Comparison of ENCODE assay signal across 15 cellular contexts in genomic region chr14:95471526-95472304, GRCh38. TPM values are rescaled to one million over a fixed set of nuclear protein-coding genes. Genes with fewer than 3 reads are reported as not detected.
DNase-seq lines count a peak whose midpoint lies in the region; ATAC-seq and TF ChIP-seq lines count a peak whose summit lies in the region.
"Had no signal": no experiment of that assay in that cellular context is flagged by ENCODE, and none has a peak within 500 bp of the region (broad histone marks: within the 10 kb centered on the region; RNA-seq: fewer than 3 reads in every experiment).

No MANE protein-coding gene starts in this region.

- no peak for TF ChIP-seq POLR2A in uterus (IDR thresholded peaks at IDR 0.05)

- intact Hi-C loops in uterus (cut with DNase I; ENCODE audit: low total_unique reads), result no loop called here

- peaks cover 0 to 11% of the 10 kb centered on the region in 2 donors for H3K4me1 ChIP-seq in uterus
- H3K4me1 ChIP-seq: HAP-1, parathyroid adenoma had no signal

- TF ChIP-seq CTCF in uterus (IDR thresholded peaks at IDR 0.05) (no peak), WERI-Rb-1 (IDR thresholded peaks at IDR 0.05; ENCODE audit: low read depth, low read length) (no peak)

- H3K27ac Mint-ChIP-seq in activated naive CD8-positive, alpha-beta T cell, result peak overlapping the region; percentile 72
- no peak overlapping the region for H3K27ac Mint-ChIP-seq in activated naive CD8-positive, alpha-beta T cell treated with anti-CD3 and anti-CD28 coated beads, Interleukin-2, amount 50 U/mL, for 24 hours
- peak overlapping the region; percentile 84 for H3K27ac Mint-ChIP-seq in activated T-helper 17 cell treated with anti-CD3 and anti-CD28 coated beads, Interleukin-2, amount 50 U/mL, for 72 hours

- no peaks in the 10 kb centered on the region for H3K9me3 ChIP-seq in uterus
- no peaks in the 10 kb centered on the region for H3K9me3 ChIP-seq in WERI-Rb-1 (ENCODE audit: severe bottlenecking)
- H3K9me3 ChIP-seq: HAP-1 had no signal

- H3K27me3 ChIP-seq in uterus (no peaks in the 10 kb centered on the region), WERI-Rb-1 (ENCODE audit: insufficient read depth, low read depth, severe bottlenecking) (no peaks in the 10 kb centered on the region)

- no peak overlapping the region for H3K4me3 Mint-ChIP-seq in activated naive CD8-positive, alpha-beta T cell
- H3K4me3 Mint-ChIP-seq in activated naive CD8-positive, alpha-beta T cell treated with anti-CD3 and anti-CD28 coated beads, Interleukin-2, amount 50 U/mL, for 24 hours, result no peak overlapping the region
- H3K4me3 Mint-ChIP-seq in activated T-helper 17 cell treated with anti-CD3 and anti-CD28 coated beads, Interleukin-2, amount 50 U/mL, for 72 hours, result no peak overlapping the region

- H3K36me3 Mint-ChIP-seq in activated naive CD8-positive, alpha-beta T cell, result peaks cover 14% of the 10 kb centered on the region
- H3K36me3 Mint-ChIP-seq in activated naive CD8-positive, alpha-beta T cell treated with anti-CD3 and anti-CD28 coated beads, Interleukin-2, amount 50 U/mL, for 24 hours (ENCODE audit: low read depth), result peaks cover 31% of the 10 kb centered on the region
- peaks cover 91% of the 10 kb centered on the region for H3K36me3 Mint-ChIP-seq in activated T-helper 17 cell treated with anti-CD3 and anti-CD28 coated beads, Interleukin-2, amount 50 U/mL, for 72 hours (ENCODE audit: low read depth)

- H3K27ac ChIP-seq in uterus, result peak overlapping the region; percentile 42 to 64
- no peak overlapping the region for H3K27ac ChIP-seq in WERI-Rb-1
- H3K27ac ChIP-seq: parathyroid adenoma had no signal

- peaks cover 42% of the 10 kb centered on the region for H3K4me1 Mint-ChIP-seq in activated naive CD8-positive, alpha-beta T cell (ENCODE audit: low read depth)
- peaks cover 30% of the 10 kb centered on the region for H3K4me1 Mint-ChIP-seq in activated naive CD8-positive, alpha-beta T cell treated with anti-CD3 and anti-CD28 coated beads, Interleukin-2, amount 50 U/mL, for 24 hours
- peaks cover 26% of the 10 kb centered on the region for H3K4me1 Mint-ChIP-seq in activated T-helper 17 cell treated with anti-CD3 and anti-CD28 coated beads, Interleukin-2, amount 50 U/mL, for 72 hours

- no peak for DNase-seq in activated naive CD8-positive, alpha-beta T cell treated with anti-CD3 and anti-CD28 coated beads, Interleukin-2, amount 50 U/mL, for 24 hours
- peak; percentile 58 for DNase-seq in myocyte (ENCODE audit: low read depth)
- DNase-seq in uterus, result peak in 1 of 2 donors; percentile 66
- no peak for DNase-seq in WERI-Rb-1
- no peak for DNase-seq in activated T-cell treated with anti-CD3 and anti-CD28 coated beads, Interleukin-2, amount 50 U/mL, for 1 hour
- DNase-seq: activated CD4-positive, alpha-beta T cell treated with anti-CD3 and anti-CD28 coated beads for 4 hours; GDM1; stimulated activated CD4-positive, alpha-beta T cell treated with anti-CD3 and anti-CD28 coated beads, Interleukin-1b, Interleukin-23, amount 100 ng/mL, for 48 hours; SW 1271 had no signal

- no peak for ATAC-seq in activated naive CD8-positive, alpha-beta T cell treated with anti-CD3 and anti-CD28 coated beads, Interleukin-2, amount 50 U/mL, for 24 hours
- no peak for ATAC-seq in activated T-helper 17 cell treated with anti-CD3 and anti-CD28 coated beads, Interleukin-2, amount 50 U/mL, for 72 hours (replicated peaks)
- ATAC-seq in HG02852 (IDR thresholded peaks at IDR 0.05; ENCODE audit: unreplicated experiment), result no peak

- no peaks in the 10 kb centered on the region for H3K27me3 Mint-ChIP-seq in activated naive CD8-positive, alpha-beta T cell
- no peaks in the 10 kb centered on the region for H3K27me3 Mint-ChIP-seq in activated naive CD8-positive, alpha-beta T cell treated with anti-CD3 and anti-CD28 coated beads, Interleukin-2, amount 50 U/mL, for 24 hours
- H3K27me3 Mint-ChIP-seq in activated T-helper 17 cell treated with anti-CD3 and anti-CD28 coated beads, Interleukin-2, amount 50 U/mL, for 72 hours, result no peaks in the 10 kb centered on the region

- H3K36me3 ChIP-seq in uterus, result no peaks in the 10 kb centered on the region
- no peaks in the 10 kb centered on the region for H3K36me3 ChIP-seq in WERI-Rb-1
- H3K36me3 ChIP-seq: HAP-1 had no signal

- no peaks in the 10 kb centered on the region for H3K9me3 Mint-ChIP-seq in activated naive CD8-positive, alpha-beta T cell (ENCODE audit: low read depth)
- H3K9me3 Mint-ChIP-seq in activated naive CD8-positive, alpha-beta T cell treated with anti-CD3 and anti-CD28 coated beads, Interleukin-2, amount 50 U/mL, for 24 hours, result no peaks in the 10 kb centered on the region
- H3K9me3 Mint-ChIP-seq in activated T-helper 17 cell treated with anti-CD3 and anti-CD28 coated beads, Interleukin-2, amount 50 U/mL, for 72 hours, result no peaks in the 10 kb centered on the region

- no peak overlapping the region for H3K4me3 ChIP-seq in uterus
- H3K4me3 ChIP-seq in WERI-Rb-1 (ENCODE audit: low read depth, low read length), result no peak overlapping the region
- H3K4me3 ChIP-seq: HAP-1 had no signal

RNA-seq across cellular contexts. Expression of gene SYNE3, which starts 44.7 kb away (rescaled TPM):
- total RNA-seq in activated T-helper 17 cell treated with anti-CD3 and anti-CD28 coated beads, Interleukin-2, amount 50 U/mL, for 72 hours, result 10 to 100 TPM; 78.9 to 79.1 TPM
- total RNA-seq in myocyte, result 5.2 and 5.9 TPM in 2 replicates
- polyA plus RNA-seq in myocyte (2012), result 2.3 TPM
- total RNA-seq in uterus, result 10 to 100 TPM in 2 of 4 donors, 1 to 10 TPM in 2; 4.9 to 36.1 (median 15.2) TPM
- total RNA-seq: epithelial cell of proximal tubule had no signal
